12 cellular contexts compared by ENCODE assay signal in the genomic region with DNA sequence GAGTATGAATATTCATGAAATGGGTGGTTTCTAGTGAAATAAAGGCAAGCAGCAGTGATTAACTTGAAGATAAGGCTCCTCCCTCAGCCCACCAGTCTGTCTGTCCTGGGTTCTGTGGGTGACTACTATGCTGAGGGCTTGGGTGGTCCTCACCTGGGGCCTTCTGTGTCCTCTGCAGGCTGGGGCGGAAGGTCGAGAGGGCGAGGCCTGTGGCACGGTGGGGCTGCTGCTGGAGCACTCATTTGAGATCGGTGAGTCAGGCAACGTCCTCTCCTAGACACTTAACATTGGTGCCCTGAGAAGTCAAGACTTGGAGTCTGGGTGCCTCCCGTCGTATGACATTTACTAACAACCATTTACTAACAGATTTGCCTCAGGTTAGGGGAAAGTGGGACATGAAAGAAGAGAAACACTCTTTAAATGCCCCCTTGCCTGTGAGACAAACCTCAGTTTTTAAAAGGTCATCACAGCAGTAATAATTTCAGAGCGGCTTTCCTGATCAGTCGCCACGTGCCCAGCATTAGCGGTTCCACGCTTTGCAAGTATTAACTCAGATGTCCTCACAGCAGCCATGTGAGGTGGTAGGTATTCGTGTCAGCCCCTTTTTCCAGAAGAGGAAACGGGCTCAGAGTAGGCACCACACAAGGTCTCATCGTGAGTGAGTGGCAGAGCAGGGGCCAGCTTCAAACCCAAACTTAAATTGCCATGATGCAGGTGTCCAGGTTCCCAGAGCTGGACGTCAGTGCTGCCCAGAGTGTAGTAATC. TPM values are rescaled to one million over a fixed set of nuclear protein-coding genes. Genes with fewer than 3 reads are reported as not detected.
DNase-seq lines count a peak whose midpoint lies in the region; ATAC-seq and TF ChIP-seq lines count a peak whose summit lies in the region.
"Had no signal": no experiment of that assay in that cellular context is flagged by ENCODE, and none has a peak within 500 bp of the region (broad histone marks: within the 10 kb centered on the region; RNA-seq: fewer than 3 reads in every experiment).

No MANE protein-coding gene starts in this region.

- dilution Hi-C loops in IMR-90 (cut with HindIII; ENCODE audit: low sequenced_read_pairs, unreplicated experiment) (no loop called here), mammary epithelial cell (cut with HindIII; ENCODE audit: low sequenced_read_pairs) (loop anchor here (5.0 to 10.0 kb wide), 3 partner anchors 44 to 94 kb away; no protein-coding TSS in a partner anchor)

- no peak overlapping the region for H3K4me3 ChIP-seq in CD8-positive, alpha-beta T cell (ENCODE audit: low read depth, low read length)
- H3K4me3 ChIP-seq in IMR-90 (ENCODE audit: insufficient read depth, low read depth, low read length), result no peak overlapping the region
- no peak overlapping the region for H3K4me3 ChIP-seq in mammary epithelial cell (replicated peaks in 1 of 3; ENCODE audit: insufficient read depth in 1 of 3, low read depth in 2 of 3, low read length in 3 of 3)
- peak overlapping the region; percentile 69 for H3K4me3 ChIP-seq in neural progenitor cell
- no peak overlapping the region; the same call in 1 of the 2 replicates for H3K4me3 ChIP-seq in HAP-1

- peaks cover 22% of the 10 kb centered on the region for H3K4me1 Mint-ChIP-seq in CD8-positive, alpha-beta T cell (ENCODE audit: low read depth)
- peaks cover 12% of the 10 kb centered on the region for H3K4me1 Mint-ChIP-seq in neural progenitor cell

- intact Hi-C loops in CD8-positive, alpha-beta T cell (cut with DNase I, micrococcal nuclease), result loop anchor here (2.0 to 5.0 kb wide), 2 partner anchors 93 to 121 kb away; a partner anchor contains a TSS
- intact Hi-C loops in IMR-90 (cut with micrococcal nuclease) (loop anchor here (2.0 to 5.0 kb wide), 2 partner anchors 33 to 111 kb away; a partner anchor contains a TSS), mammary epithelial cell (cut with micrococcal nuclease) (no loop called here)

- no peak overlapping the region; the same call in 1 of the 2 replicates for H3K4me2 ChIP-seq in IMR-90 (ENCODE audit: low read depth, low read length)
- H3K4me2 ChIP-seq in mammary epithelial cell (ENCODE audit: insufficient read depth, low read depth, low read length), result peak overlapping the region; percentile 76
- H3K4me2 ChIP-seq in neural progenitor cell, result peak overlapping the region; percentile 84

- no peak for TF ChIP-seq CTCF in CD8-positive, alpha-beta T cell (IDR thresholded peaks at IDR 0.05)
- TF ChIP-seq CTCF in IMR-90 (conservative IDR thresholded peaks at IDR 0.05; ENCODE audit: low read depth, low read length) (no peak), mammary epithelial cell (conservative IDR thresholded peaks at IDR 0.05 in 1 of 2, IDR thresholded peaks at IDR 0.05 in 1 of 2; ENCODE audit: extremely low read depth in 1 of 2, insufficient read depth in 1 of 2, low read depth in 1 of 2, low read length in 2 of 2) (no peak), neural progenitor cell (IDR thresholded peaks at IDR 0.05) (no peak)

- peaks cover 28% of the 10 kb centered on the region for H3K79me2 ChIP-seq in mammary epithelial cell (ENCODE audit: insufficient read depth, low read length)
- H3K79me2 ChIP-seq in neural progenitor cell (ENCODE audit: low read depth), result peaks cover 32% of the 10 kb centered on the region

- TF ChIP-seq POLR2A in IMR-90 (IDR thresholded peaks at IDR 0.05; ENCODE audit: low read depth, low read length), result no peak

- DNase-seq in CD8-positive, alpha-beta T cell, result no peak
- DNase-seq in IMR-90 (no peak), mammary epithelial cell (no peak), neural progenitor cell (ENCODE audit: low spot score) (no peak), amygdala (lab: John Stamatoyannopoulos, UW) (no peak), germinal center (ENCODE audit: low spot score) (no peak), HAP-1 (ENCODE audit: low spot score in 2 of 2) (no peak)
- no peak for DNase-seq in stimulated activated CD4-positive, alpha-beta T cell treated with anti-CD3 and anti-CD28 coated beads, Interleukin-4, amount 100 ng/mL, for 1 hour
- DNase-seq: cerebellar nuclear complex, NCI-H187 treated with DMSO at 0.1 percent for 48 hours, RPMI8226 had no signal

- peaks cover 16 to 27% of the 10 kb centered on the region in 2 experiments for H3K79me1 ChIP-seq in IMR-90 (ENCODE audit: low read depth in 1 of 2, low read length in 2 of 2)

- POLR2A ChIA-PET in CD8-positive, alpha-beta T cell (lab: Charles Lee), result interaction anchor here (1.8 kb wide), 1 partner anchor 33 kb away, joined by 10 read pairs; a partner anchor contains a TSS
- POLR2A ChIA-PET in IMR-90 (lab: Charles Lee; ENCODE audit: unreplicated experiment), result no interaction called here

- H2AK5ac ChIP-seq in IMR-90 (ENCODE audit: low read depth, low read length), result no peak overlapping the region

- peak overlapping the region; percentile 77 for H3K27ac Mint-ChIP-seq in CD8-positive, alpha-beta T cell
- no peak overlapping the region for H3K27ac Mint-ChIP-seq in neural progenitor cell

- H2BK5ac ChIP-seq in IMR-90 (ENCODE audit: low read depth, low read length, poor library complexity, severe bottlenecking), result no peak overlapping the region

- no peak overlapping the region for H2BK15ac ChIP-seq in IMR-90 (ENCODE audit: low read depth, low read length)

- in situ Hi-C loops in IMR-90 (cut with MboI; ENCODE audit: low sequenced_read_pairs) (no loop called here), mammary epithelial cell (cut with MboI; ENCODE audit: low sequenced_read_pairs in 2 of 2) (loop anchor here in 1 of 2 donors (5.0 kb wide), 1 partner anchor 101 kb away; a partner anchor contains a TSS), HAP-1 (cut with MboI; ENCODE audit: low sequenced_read_pairs) (no loop called here)

- H3K14ac ChIP-seq in IMR-90 (replicated peaks; ENCODE audit: low read depth, low read length), result no peak overlapping the region

- no peaks in the 10 kb centered on the region for H3K27me3 ChIP-seq in CD8-positive, alpha-beta T cell (ENCODE audit: insufficient read depth, low read length)
- H3K27me3 ChIP-seq in IMR-90 (ENCODE audit: control insufficient read depth, insufficient read depth, low read length) (no peaks in the 10 kb centered on the region), mammary epithelial cell (ENCODE audit: insufficient read depth, low read length) (no peaks in the 10 kb centered on the region), neural progenitor cell (no peaks in the 10 kb centered on the region), HAP-1 (ENCODE audit: low read depth) (no peaks in the 10 kb centered on the region)
- H3K27me3 ChIP-seq: gastroesophageal sphincter had no signal

- 89% methylated on average over 3 of the region's 17 CpGs; no CpG with 5 or more reads in 1 of the 2 experiments for WGBS in IMR-90 (ENCODE audit: extremely low coverage in 2 of 2, insufficient read length in 1 of 2), 2 experiments
- WGBS in mammary epithelial cell (ENCODE audit: low coverage, missing lambda C conversion rate), result 97% methylated on average over 17 of the region's 17 CpGs

- H2AFZ ChIP-seq in IMR-90 (replicated peaks; ENCODE audit: low read length, poor library complexity) (peak overlapping the region; percentile 7), mammary epithelial cell (ENCODE audit: low read depth, low read length) (no peak overlapping the region), neural progenitor cell (replicated peaks) (no peak overlapping the region)

- H2AK9ac ChIP-seq in IMR-90 (replicated peaks; ENCODE audit: low read depth, low read length, poor library complexity), result peak overlapping the region; percentile 39

- no peak for ATAC-seq in CD8-positive, alpha-beta T cell
- no peak for ATAC-seq in IMR-90 (ENCODE audit: low read depth)
- ATAC-seq: gastroesophageal sphincter had no signal

- H4K91ac ChIP-seq in IMR-90 (ENCODE audit: insufficient read depth, low read depth, low read length), result no peak overlapping the region

- TF ChIP-seq RAD21 in IMR-90 (IDR thresholded peaks at IDR 0.05; ENCODE audit: low read length), result no peak

- no peaks in the 10 kb centered on the region for H3K27me3 Mint-ChIP-seq in CD8-positive, alpha-beta T cell (ENCODE audit: low read depth)
- H3K27me3 Mint-ChIP-seq in neural progenitor cell (ENCODE audit: insufficient read depth, low read depth), result peaks cover 9% of the 10 kb centered on the region

- no peak overlapping the region for H2BK120ac ChIP-seq in IMR-90 (ENCODE audit: low read depth, low read length)

- H3K9me1 ChIP-seq in IMR-90 (ENCODE audit: insufficient read depth, low read length), result peaks cover 5% of the 10 kb centered on the region; the same call in 1 of the 2 replicates

- H3K4me1 ChIP-seq in CD8-positive, alpha-beta T cell (ENCODE audit: insufficient read depth, low read length), result peaks cover 24% of the 10 kb centered on the region
- H3K4me1 ChIP-seq in IMR-90 (ENCODE audit: control insufficient read depth, insufficient read depth, low read length) (0 out of 2 replicates have a peak, but pooled peaks cover 2% of the 10 kb centered on the region), mammary epithelial cell (ENCODE audit: insufficient read depth, low read length) (peaks cover 7% of the 10 kb centered on the region), neural progenitor cell (peaks cover 4% of the 10 kb centered on the region), HAP-1 (0 out of 2 replicates have a peak, but pooled peaks cover 4% of the 10 kb centered on the region)

- H3K9me3 ChIP-seq in CD8-positive, alpha-beta T cell (ENCODE audit: low read length), result no peaks in the 10 kb centered on the region
- H3K9me3 ChIP-seq in IMR-90 (ENCODE audit: control insufficient read depth, insufficient read depth, low read length) (no peaks in the 10 kb centered on the region), mammary epithelial cell (replicated peaks; ENCODE audit: insufficient read depth, low read length) (no peaks in the 10 kb centered on the region), neural progenitor cell (ENCODE audit: low read depth) (no peaks in the 10 kb centered on the region), HAP-1 (no peaks in the 10 kb centered on the region)
- H3K9me3 ChIP-seq: gastroesophageal sphincter had no signal

- CTCF ChIA-PET in CD8-positive, alpha-beta T cell (lab: Charles Lee), result interaction anchor here (1.0 to 1.7 kb wide), 3 partner anchors 10 to 121 kb away, joined by 3 to 7 read pairs (median 3); no protein-coding TSS in a partner anchor
- CTCF ChIA-PET in IMR-90 (lab: Yijun Ruan, JAX) (no interaction called here), mammary epithelial cell (lab: Charles Lee; ENCODE audit: low non-redundant PET) (no interaction called here)

- H3K56ac ChIP-seq in IMR-90 (ENCODE audit: extremely low read depth, insufficient read depth, low read length), result no peak overlapping the region

- 0 out of 2 replicates have a peak overlapping the region, but pooled peaks have one; percentile 11 for H3K9ac ChIP-seq in IMR-90 (ENCODE audit: low read depth, low read length)
- H3K9ac ChIP-seq in mammary epithelial cell (ENCODE audit: insufficient read depth, low read length), result no peak overlapping the region
- H3K9ac ChIP-seq in neural progenitor cell, result no peak overlapping the region

- BruUV-seq in IMR-90 (replicated peaks; lab: Mats Ljungman, UMichigan), result no TSS peak
- no TSS peak for BruUV-seq in mammary epithelial cell (replicated peaks; lab: Mats Ljungman, UMichigan)

- H3K4me3 Mint-ChIP-seq in CD8-positive, alpha-beta T cell, result peak overlapping the region; percentile 97
- peak overlapping the region; percentile 98 for H3K4me3 Mint-ChIP-seq in neural progenitor cell

- H3K36me3 ChIP-seq in CD8-positive, alpha-beta T cell (ENCODE audit: insufficient read depth, low read length), result peaks cover 24% of the 10 kb centered on the region
- H3K36me3 ChIP-seq in IMR-90 (ENCODE audit: control insufficient read depth, insufficient read depth, low read length) (peaks cover 21% of the 10 kb centered on the region), mammary epithelial cell (ENCODE audit: insufficient read depth, low read length) (peaks cover 2% of the 10 kb centered on the region), neural progenitor cell (no peaks in the 10 kb centered on the region), HAP-1 (replicated peaks) (no peaks in the 10 kb centered on the region; the same call in 1 of the 2 replicates)

- H3K27ac ChIP-seq in CD8-positive, alpha-beta T cell (ENCODE audit: low read depth, low read length), result no peak overlapping the region
- H3K27ac ChIP-seq in IMR-90 (ENCODE audit: insufficient read depth, low read length) (no peak overlapping the region), mammary epithelial cell (ENCODE audit: insufficient read depth, low read depth, low read length) (no peak overlapping the region), neural progenitor cell (no peak overlapping the region)

- no peak overlapping the region for H4K8ac ChIP-seq in IMR-90 (ENCODE audit: low read depth in 2 of 2, low read length in 2 of 2)

- H3F3A ChIP-seq in neural progenitor cell (ENCODE audit: low read depth), result peaks cover 18% of the 10 kb centered on the region

- H3K4ac ChIP-seq in IMR-90 (ENCODE audit: low read depth, low read length), result no peak overlapping the region

- no peak overlapping the region for H3K23ac ChIP-seq in IMR-90 (ENCODE audit: low read depth, low read length)

- peaks cover 44% of the 10 kb centered on the region for H3K36me3 Mint-ChIP-seq in CD8-positive, alpha-beta T cell
- H3K36me3 Mint-ChIP-seq in neural progenitor cell, result peaks cover 17% of the 10 kb centered on the region

- no peak overlapping the region for H4K5ac ChIP-seq in IMR-90 (ENCODE audit: low read depth, low read length)

- H2BK20ac ChIP-seq in IMR-90 (ENCODE audit: low read depth, low read length), result no peak overlapping the region

- no peak overlapping the region for H3K18ac ChIP-seq in IMR-90 (ENCODE audit: low read depth, low read length)

- no peaks in the 10 kb centered on the region for H3K9me3 Mint-ChIP-seq in CD8-positive, alpha-beta T cell
- H3K9me3 Mint-ChIP-seq in neural progenitor cell, result peaks cover 19% of the 10 kb centered on the region

- peaks cover 12% of the 10 kb centered on the region for H4K20me1 ChIP-seq in IMR-90 (ENCODE audit: insufficient read depth, low read length)
- H4K20me1 ChIP-seq in mammary epithelial cell (ENCODE audit: insufficient read depth, low read length), result no peaks in the 10 kb centered on the region
- H4K20me1 ChIP-seq in neural progenitor cell (ENCODE audit: low read depth), result peaks cover 14% of the 10 kb centered on the region

RNA-seq across cellular contexts. Expression of a gene that starts 1.3 kb away (rescaled TPM):
- under 1 TPM in 1 of 2 experiments, not detected in 1; 0.33 TPM for total RNA-seq in CD8-positive, alpha-beta T cell
- total RNA-seq in IMR-90 (2012; rRNA removed), result 0.28 TPM in 1 of 2 replicates, not detected in the other
- 0.49 and 0.53 TPM in 2 replicates for polyA plus RNA-seq in IMR-90 (2012; rRNA removed)
- 0.08 and 0.90 TPM in 2 replicates for polyA plus RNA-seq in IMR-90 (2012; cell fraction: cytosol; rRNA removed)
- polyA plus RNA-seq in IMR-90 (2012; cell fraction: nucleus; rRNA removed; ENCODE audit: low replicate concordance), result 0.50 and 0.85 TPM in 2 replicates
- total RNA-seq in mammary epithelial cell, result 1 to 10 TPM; 1.0 to 2.1 TPM
- 1.4 TPM for polyA plus RNA-seq in mammary epithelial cell
- polyA minus RNA-seq in mammary epithelial cell, result 5.2 TPM
- 5.6 and 8.4 TPM in 2 replicates for total RNA-seq in neural progenitor cell (ENCODE audit: low replicate concordance)

RNA-seq across cellular contexts. Expression of a gene that starts 1.6 kb away (rescaled TPM):
- total RNA-seq in CD8-positive, alpha-beta T cell, result 100 to 1,000 TPM in 1 of 2 experiments, 10 to 100 TPM in 1; 96.7 to 104 TPM
- 11.3 and 12.2 TPM in 2 replicates for total RNA-seq in IMR-90 (2012; rRNA removed)
- 90.9 and 103 TPM in 2 replicates for polyA plus RNA-seq in IMR-90 (2012; rRNA removed)
- polyA plus RNA-seq in IMR-90 (2012; cell fraction: cytosol; rRNA removed), result 111 and 157 TPM in 2 replicates
- 32.4 and 52.8 TPM in 2 replicates for polyA plus RNA-seq in IMR-90 (2012; cell fraction: nucleus; rRNA removed; ENCODE audit: low replicate concordance)
- total RNA-seq in mammary epithelial cell, result 10 to 100 TPM; 53.8 to 77.1 TPM
- 41.8 TPM for polyA plus RNA-seq in mammary epithelial cell
- 7.1 TPM for polyA minus RNA-seq in mammary epithelial cell
- 32.9 and 127 TPM in 2 replicates for total RNA-seq in neural progenitor cell (ENCODE audit: low replicate concordance)

RNA-seq across cellular contexts. Expression of a gene that starts 33.1 kb away (rescaled TPM):
- 1 to 10 TPM; 8.8 to 9.9 TPM for total RNA-seq in CD8-positive, alpha-beta T cell
- total RNA-seq in IMR-90 (2012; rRNA removed) (12.2 and 15.3 TPM in 2 replicates), mammary epithelial cell (10 to 100 TPM; 17.3 to 71.1 TPM), neural progenitor cell (ENCODE audit: low replicate concordance) (1.7 and 2.4 TPM in 2 replicates)
- polyA plus RNA-seq in IMR-90 (2012; rRNA removed) (54.1 and 68.6 TPM in 2 replicates), mammary epithelial cell (41.6 TPM)
- 48.6 and 171 TPM in 2 replicates for polyA plus RNA-seq in IMR-90 (2012; cell fraction: cytosol; rRNA removed)
- polyA plus RNA-seq in IMR-90 (2012; cell fraction: nucleus; rRNA removed; ENCODE audit: low replicate concordance), result 32.6 and 78.6 TPM in 2 replicates
- 1.4 TPM for polyA minus RNA-seq in mammary epithelial cell

RNA-seq across cellular contexts. Expression of a gene that starts 35.8 kb away (rescaled TPM):
- total RNA-seq in CD8-positive, alpha-beta T cell, result not detected
- not detected in 2 replicates for total RNA-seq in IMR-90 (2012; rRNA removed)
- polyA plus RNA-seq in IMR-90 (2012; rRNA removed), result not detected in 2 replicates
- not detected in 2 replicates for polyA plus RNA-seq in IMR-90 (2012; cell fraction: cytosol; rRNA removed)
- polyA plus RNA-seq in IMR-90 (2012; cell fraction: nucleus; rRNA removed; ENCODE audit: low replicate concordance), result not detected in 2 replicates
- total RNA-seq in mammary epithelial cell, result not detected
- not detected for polyA plus RNA-seq in mammary epithelial cell
- not detected for polyA minus RNA-seq in mammary epithelial cell
- total RNA-seq in neural progenitor cell (ENCODE audit: low replicate concordance), result not detected in 2 replicates
- total RNA-seq: gastroesophageal sphincter had no signal

RNA-seq across cellular contexts. Expression of a gene that starts 45.2 kb away (rescaled TPM):
- under 1 TPM; 0.08 to 0.39 TPM for total RNA-seq in CD8-positive, alpha-beta T cell
- total RNA-seq in IMR-90 (2012; rRNA removed) (not detected in 2 replicates), mammary epithelial cell (not detected), neural progenitor cell (ENCODE audit: low replicate concordance) (0.65 and 0.77 TPM in 2 replicates)
- polyA plus RNA-seq in IMR-90 (2012; rRNA removed) (not detected in 2 replicates), mammary epithelial cell (not detected)
- 0.01 TPM in 1 of 2 replicates, not detected in the other for polyA plus RNA-seq in IMR-90 (2012; cell fraction: cytosol; rRNA removed)
- polyA plus RNA-seq in IMR-90 (2012; cell fraction: nucleus; rRNA removed; ENCODE audit: low replicate concordance), result 0.01 TPM in 1 of 2 replicates, not detected in the other
- not detected for polyA minus RNA-seq in mammary epithelial cell
- total RNA-seq: gastroesophageal sphincter had no signal
